14 cellular contexts compared by ENCODE assay signal in genomic region chr6:40874495-40874894, GRCh38.
DNase-seq lines count a peak whose midpoint lies in the region; ATAC-seq, FAIRE-seq and TF ChIP-seq lines count a peak whose summit lies in the region.
"Had no signal": no experiment of that assay in that cellular context is flagged by ENCODE, and none has a peak within 500 bp of the region (broad histone marks: within the 10 kb centered on the region; RNA-seq: fewer than 3 reads in every experiment).

No MANE protein-coding gene starts in this region.

- peak; percentile 35; the same call in 1 of the 2 replicates for TF ChIP-seq CTCF in Panc1 (IDR thresholded peaks at IDR 0.05)
- TF ChIP-seq CTCF in prostate gland (IDR thresholded peaks at IDR 0.05), result no peak

- DNase-seq in COLO668 (lab: John Stamatoyannopoulos, UW; ENCODE audit: unreplicated experiment) (peak; percentile 2), H7 (peak; percentile 47), Panc1 (ENCODE audit: low read depth, low spot score) (no peak), iPS DF 19.7 (ENCODE audit: low read depth, low spot score) (peak; percentile 25), H54 (ENCODE audit: insufficient read length, low spot score) (no peak), prostate gland (ENCODE audit: low spot score) (no peak), GM19240 (ENCODE audit: insufficient read length, low spot score) (no peak)
- DNase-seq in activated CD4-positive, CD25-positive, alpha-beta regulatory T cell treated with anti-CD3 and anti-CD28 coated beads, Interleukin-2, amount 50 U/mL, for 72 hours, result no peak
- DNase-seq: CD4-positive, alpha-beta T cell; cortex of kidney; naive thymus-derived CD8-positive, alpha-beta T cell; NCI-H2171 treated with DMSO at 0.1 percent for 48 hours had no signal

- in situ Hi-C loops in Panc1 (cut with HindIII; ENCODE audit: low pct_unique_long_range_greater_than_20kb, low sequenced_read_pairs), result no loop called here

- ATAC-seq in Panc1, result peak; percentile 76; the same call in 1 of the 2 replicates
- ATAC-seq: naive thymus-derived CD8-positive, alpha-beta T cell had no signal

- POLR2A ChIA-PET in Panc1 (lab: Charles Lee), result no interaction called here

- intact Hi-C loops in Panc1 (cut with micrococcal nuclease; ENCODE audit: unreplicated experiment), result no loop called here
- intact Hi-C loops in prostate gland (cut with DNase I), result no loop called here

- H3K9me3 ChIP-seq in Panc1 (ENCODE audit: control insufficient read depth, insufficient read depth, low read depth, low read length) (no peaks in the 10 kb centered on the region; the same call in 1 of the 2 replicates), prostate gland (no peaks in the 10 kb centered on the region)

- H3K36me3 ChIP-seq in H7 (replicated peaks; ENCODE audit: control insufficient read depth, insufficient read depth, low read length), result no peaks in the 10 kb centered on the region
- no peaks in the 10 kb centered on the region for H3K36me3 ChIP-seq in Panc1 (ENCODE audit: control insufficient read depth, insufficient read depth, low read length)
- no peaks in the 10 kb centered on the region for H3K36me3 ChIP-seq in prostate gland

- H3K27me3 ChIP-seq in H7 (ENCODE audit: control insufficient read depth, insufficient read depth, low read length), result no peaks in the 10 kb centered on the region; the same call in 1 of the 2 replicates
- no peaks in the 10 kb centered on the region; the same call in 1 of the 2 replicates for H3K27me3 ChIP-seq in Panc1 (ENCODE audit: control insufficient read depth, insufficient read depth, low read length)
- peaks cover 1% of the 10 kb centered on the region for H3K27me3 ChIP-seq in prostate gland (replicated peaks; ENCODE audit: insufficient read depth)

- FAIRE-seq in H54 (lab: Jason Lieb, UNC), result no peak
- FAIRE-seq: GM19239, keratinocyte had no signal

- H3K27ac ChIP-seq in Panc1 (ENCODE audit: low read length), result no peak overlapping the region
- H3K27ac ChIP-seq in prostate gland, result no peak overlapping the region

- CTCF ChIA-PET in Panc1 (lab: Charles Lee), result no interaction called here

- no peaks in the 10 kb centered on the region for H3K4me1 ChIP-seq in Panc1 (ENCODE audit: control insufficient read depth, insufficient read depth, low read length)
- H3K4me1 ChIP-seq in prostate gland (replicated peaks), result no peaks in the 10 kb centered on the region

- H3K4me3 ChIP-seq in H7 (ENCODE audit: insufficient read depth, low read depth, low read length), result no peak overlapping the region
- H3K4me3 ChIP-seq in Panc1 (ENCODE audit: low read depth in 2 of 2, low read length in 2 of 2), result no peak overlapping the region
- no peak overlapping the region for H3K4me3 ChIP-seq in prostate gland

- TF ChIP-seq POLR2A in H54 (IDR thresholded peaks at IDR 0.05; ENCODE audit: low read depth, low read length), result no peak
- TF ChIP-seq POLR2A in prostate gland (IDR thresholded peaks at IDR 0.05), result no peak

- WGBS in prostate gland, result 41% methylated on average over 4 of the region's 4 CpGs

- no TSS peak for BruUV-seq in Panc1 (replicated peaks; lab: Mats Ljungman, UMichigan)

Comparison
In these comparisons a context has a peak if more than half of its experiments do, and no peak if none do; other contexts are left out.
1. DNase-seq: peak in COLO668 (single experiment), H7 (single experiment) and iPS DF 19.7 (single experiment); none in Panc1 (single experiment), activated CD4-positive, CD25-positive, alpha-beta regulatory T cell treated with anti-CD3 and anti-CD28 coated beads, Interleukin-2, amount 50 U/mL, for 72 hours (single experiment), H54 (single experiment), prostate gland (single experiment) and GM19240 (single experiment).